Comparison of ENCODE assay signal across 26 cellular contexts in genomic region chr11:129319201-129319600, GRCh38. TPM values are rescaled to one million over a fixed set of nuclear protein-coding genes. Genes with fewer than 3 reads are reported as not detected.
"Had no signal": no experiment of that assay in that cellular context is flagged by ENCODE, and none has a peak within 500 bp of the region (broad histone marks: within the 10 kb centered on the region; RNA-seq: fewer than 3 reads in every experiment).

No MANE protein-coding gene starts in this region.

- H3K9me3 Mint-ChIP-seq: activated CD4-positive, alpha-beta T cell treated with anti-CD3 and anti-CD28 coated beads, Interleukin-2, amount 10 ng/mL, durations not matched to agents 24 days and 14 days; activated CD8-positive, alpha-beta T cell treated with anti-CD3 and anti-CD28 coated beads for 36 hours; central memory CD8-positive, alpha-beta T cell; immature natural killer cell; naive B cell; stimulated activated effector memory CD8-positive, alpha-beta T cell treated with anti-CD3 and anti-CD28 coated beads, Interleukin-12 subunit alpha, Interleukin-12 subunit beta, amount 100 ng/mL, for 72 hours; stimulated activated naive CD8-positive, alpha-beta T cell treated with anti-CD3 and anti-CD28 coated beads, Interleukin-15, amount 100 ng/mL, for 72 hours had no signal

- H3K4me3 Mint-ChIP-seq: activated CD4-positive, alpha-beta T cell treated with anti-CD3 and anti-CD28 coated beads, Interleukin-2, amount 10 ng/mL, durations not matched to agents 24 days and 14 days; activated CD8-positive, alpha-beta memory T cell treated with anti-CD3 and anti-CD28 coated beads, Interleukin-2, amount 10 ng/mL, durations not matched to agents 7 days and 5 days; activated CD8-positive, alpha-beta T cell treated with anti-CD3 and anti-CD28 coated beads for 36 hours; central memory CD8-positive, alpha-beta T cell; immature natural killer cell; naive B cell; stimulated activated effector memory CD8-positive, alpha-beta T cell treated with anti-CD3 and anti-CD28 coated beads, Interleukin-12 subunit alpha, Interleukin-12 subunit beta, amount 100 ng/mL, for 72 hours; stimulated activated naive CD8-positive, alpha-beta T cell treated with anti-CD3 and anti-CD28 coated beads, Interleukin-15, amount 100 ng/mL, for 72 hours had no signal

- H3K27me3 Mint-ChIP-seq: activated CD8-positive, alpha-beta T cell treated with anti-CD3 and anti-CD28 coated beads for 36 hours; stimulated activated naive CD8-positive, alpha-beta T cell treated with anti-CD3 and anti-CD28 coated beads, Interleukin-15, amount 100 ng/mL, for 72 hours had no signal

- H3K4me1 Mint-ChIP-seq: activated CD4-positive, alpha-beta T cell treated with anti-CD3 and anti-CD28 coated beads, Interleukin-2, amount 10 ng/mL, durations not matched to agents 24 days and 14 days; activated CD8-positive, alpha-beta memory T cell treated with anti-CD3 and anti-CD28 coated beads, Interleukin-2, amount 10 ng/mL, durations not matched to agents 7 days and 5 days; central memory CD8-positive, alpha-beta T cell; immature natural killer cell; stimulated activated effector memory CD8-positive, alpha-beta T cell treated with anti-CD3 and anti-CD28 coated beads, Interleukin-12 subunit alpha, Interleukin-12 subunit beta, amount 100 ng/mL, for 72 hours; stimulated activated naive CD8-positive, alpha-beta T cell treated with anti-CD3 and anti-CD28 coated beads, Interleukin-15, amount 100 ng/mL, for 72 hours had no signal

- H3K27ac Mint-ChIP-seq: activated CD4-positive, alpha-beta T cell treated with anti-CD3 and anti-CD28 coated beads, Interleukin-2, amount 10 ng/mL, durations not matched to agents 24 days and 14 days; activated CD8-positive, alpha-beta memory T cell treated with anti-CD3 and anti-CD28 coated beads, Interleukin-2, amount 10 ng/mL, durations not matched to agents 7 days and 5 days; activated CD8-positive, alpha-beta T cell treated with anti-CD3 and anti-CD28 coated beads for 36 hours; immature natural killer cell; stimulated activated effector memory CD8-positive, alpha-beta T cell treated with anti-CD3 and anti-CD28 coated beads, Interleukin-12 subunit alpha, Interleukin-12 subunit beta, amount 100 ng/mL, for 72 hours; stimulated activated naive CD8-positive, alpha-beta T cell treated with anti-CD3 and anti-CD28 coated beads, Interleukin-15, amount 100 ng/mL, for 72 hours had no signal

- H3K9me3 ChIP-seq: lower lobe of right lung, tibial artery had no signal

- H3K36me3 Mint-ChIP-seq: activated CD8-positive, alpha-beta memory T cell treated with anti-CD3 and anti-CD28 coated beads, Interleukin-2, amount 10 ng/mL, durations not matched to agents 7 days and 5 days; immature natural killer cell; naive B cell; stimulated activated effector memory CD8-positive, alpha-beta T cell treated with anti-CD3 and anti-CD28 coated beads, Interleukin-12 subunit alpha, Interleukin-12 subunit beta, amount 100 ng/mL, for 72 hours had no signal

- H3K27ac ChIP-seq: tibial artery had no signal

- H3K36me3 ChIP-seq: lower lobe of right lung, tibial artery had no signal

- DNase-seq: activated CD4-positive, alpha-beta T cell treated with anti-CD3 and anti-CD28 coated beads, Interleukin-2, amount 10 ng/mL, durations not matched to agents 24 days and 14 days; activated CD8-positive, alpha-beta memory T cell treated with anti-CD3 and anti-CD28 coated beads, Interleukin-2, amount 10 ng/mL, durations not matched to agents 7 days and 5 days; activated CD8-positive, alpha-beta T cell treated with anti-CD3 and anti-CD28 coated beads for 36 hours; activated effector memory CD4-positive, alpha-beta T cell treated with anti-CD3 and anti-CD28 coated beads, Interleukin-2, amount 50 U/mL, for 16 hours; activated naive CD4-positive, alpha-beta T cell treated with anti-CD3 and anti-CD28 coated beads, Interleukin-2, amount 50 U/mL, for 16 hours; activated T-cell treated with anti-CD3 and anti-CD28 coated beads for 4 hours; aorta; effector memory CD4-positive, alpha-beta T cell; foreskin melanocyte; immature natural killer cell; lower lobe of right lung; naive B cell; occipital lobe; small intestine; stimulated activated CD4-positive, alpha-beta T cell treated with anti-CD3 and anti-CD28 coated beads, Interleukin-2, amount 100 ng/mL, for 24 hours; stimulated activated naive CD8-positive, alpha-beta T cell treated with anti-CD3 and anti-CD28 coated beads, Interleukin-15, amount 100 ng/mL, for 72 hours; tibial artery had no signal

- ATAC-seq: activated CD4-positive, CD25-positive, alpha-beta regulatory T cell treated with anti-CD3 and anti-CD28 coated beads, Interleukin-2, amount 50 U/mL, for 24 hours; activated CD8-positive, alpha-beta memory T cell treated with anti-CD3 and anti-CD28 coated beads, Interleukin-2, amount 10 ng/mL, durations not matched to agents 7 days and 5 days; activated CD8-positive, alpha-beta T cell treated with anti-CD3 and anti-CD28 coated beads for 36 hours; left lobe of liver; lower lobe of right lung; sciatic nerve; stimulated activated effector memory CD8-positive, alpha-beta T cell treated with anti-CD3 and anti-CD28 coated beads, Interleukin-12 subunit alpha, Interleukin-12 subunit beta, amount 100 ng/mL, for 72 hours; stimulated activated naive CD8-positive, alpha-beta T cell treated with anti-CD3 and anti-CD28 coated beads, Interleukin-15, amount 100 ng/mL, for 72 hours had no signal

- H3K4me3 ChIP-seq: lower lobe of right lung, tibial artery had no signal

RNA-seq across cellular contexts. Expression of gene BARX2, which starts 56.4 kb away (rescaled TPM):
- total RNA-seq: activated CD8-positive, alpha-beta T cell treated with anti-CD3 and anti-CD28 coated beads for 36 hours; aorta; dermis microvascular lymphatic vessel endothelial cell; kidney epithelial cell; left lobe of liver; mesenteric fat pad; sciatic nerve had no signal
- polyA plus RNA-seq: immature natural killer cell, neural cell had no signal
